14 cellular contexts compared by ENCODE assay signal in the genomic region with DNA sequence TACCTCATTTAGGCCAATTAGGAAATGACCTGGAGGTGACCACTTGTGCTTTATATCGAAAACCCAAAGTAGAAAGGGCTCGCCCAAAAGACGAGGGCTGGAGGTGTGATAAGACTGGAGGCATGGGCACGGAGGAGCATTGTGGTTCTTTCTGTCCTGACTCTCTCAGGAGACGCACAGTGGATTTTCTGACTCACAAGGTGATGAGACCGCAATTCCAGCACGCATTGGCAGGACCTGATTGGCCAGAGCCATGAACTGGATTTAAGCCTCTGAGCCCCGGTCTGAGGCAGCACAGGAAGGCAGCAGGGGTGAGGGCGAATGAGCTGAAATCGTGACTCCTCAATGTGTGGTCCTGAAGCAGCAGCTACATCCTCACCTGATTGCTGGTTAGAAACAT.
"Had no signal": no experiment of that assay in that cellular context is flagged by ENCODE, and none has a peak within 500 bp of the region (broad histone marks: within the 10 kb centered on the region; RNA-seq: fewer than 3 reads in every experiment).

No MANE protein-coding gene starts in this region.

- H2AFZ ChIP-seq: hepatocyte had no signal

- H3K36me3 ChIP-seq: neutrophil, vagina had no signal

- H3K4me1 ChIP-seq: psoas muscle, vagina had no signal

- H3K27me3 ChIP-seq: hepatocyte, neutrophil, vagina had no signal

- H3K79me2 ChIP-seq: hepatocyte had no signal

- H3K4me3 ChIP-seq: coronary artery, hepatocyte, psoas muscle, vagina had no signal

- H3K4me2 ChIP-seq: hepatocyte had no signal

- ATAC-seq: naive thymus-derived CD4-positive, alpha-beta T cell; psoas muscle; sciatic nerve had no signal

- DNase-seq: effector CD4-positive, alpha-beta T cell; foreskin melanocyte; head of caudate nucleus; naive thymus-derived CD4-positive, alpha-beta T cell; nephron progenitor cell; psoas muscle; retina; stimulated activated CD4-positive, alpha-beta T cell treated with anti-CD3 and anti-CD28 coated beads, Interleukin-2, amount 100 ng/mL, for 24 hours; stimulated activated naive CD4-positive, alpha-beta T cell had no signal

- H3K27ac ChIP-seq: coronary artery, hepatocyte, neutrophil, psoas muscle, vagina had no signal

- H3K9me3 ChIP-seq: neutrophil, vagina had no signal
